ENCODE assay signal across 1 cellular context in the genomic region with DNA sequence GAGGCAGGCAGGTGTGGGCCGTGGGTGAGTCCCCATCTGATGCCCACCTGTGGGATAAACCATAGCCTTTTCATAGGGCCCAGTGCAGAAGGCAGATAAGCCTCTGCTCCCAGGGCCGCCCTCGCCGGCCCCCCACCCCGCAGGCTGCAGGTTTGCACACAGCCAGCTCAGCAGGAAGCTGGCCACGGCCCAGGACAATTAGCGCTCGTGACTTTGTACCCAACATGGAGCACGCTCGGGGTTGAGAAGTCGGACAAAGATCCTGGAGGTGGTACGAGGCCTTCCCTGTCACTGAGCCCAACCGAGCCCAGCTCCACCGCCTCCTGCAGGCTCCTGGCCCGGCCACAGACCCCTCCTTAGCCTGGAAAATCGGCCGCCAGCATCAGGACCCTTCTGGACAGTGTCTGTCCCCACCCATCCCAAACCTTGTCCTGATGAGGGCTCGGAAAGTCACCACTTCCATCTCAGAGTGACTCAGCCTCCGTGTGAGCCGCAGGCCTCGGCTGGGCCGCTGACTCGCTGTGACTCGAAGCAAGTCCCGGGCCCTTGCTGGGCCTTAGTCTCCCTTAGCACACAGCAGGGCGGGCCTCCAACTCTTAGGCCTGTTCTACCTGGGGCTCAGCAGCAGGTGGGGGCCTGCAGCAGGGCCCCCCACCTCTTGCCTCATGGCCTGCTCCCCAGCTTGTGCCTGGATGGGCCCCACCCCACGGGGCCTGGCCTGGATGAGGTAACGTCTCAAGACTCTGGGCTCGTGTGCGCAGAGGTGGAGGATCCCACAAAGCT.
TF ChIP-seq lines count a peak whose summit lies in the region.

No MANE protein-coding gene starts in this region.

TF ChIP-seq in K562, 482 proteins besides CTCF, POLR2A, EP300 and RAD21 (continued from another document and continues in another):
- TF ChIP-seq ZNF644 (tag; IDR thresholded peaks at IDR 0.05; ENCODE audit: low read depth) (0 out of 2 replicates have a peak, but pooled peaks have one; percentile 22), ZBTB7A (IDR thresholded peaks at IDR 0.05; ENCODE audit: borderline replicate concordance, control insufficient read depth, low read depth, low read length) (0 out of 2 replicates have a peak, but pooled peaks have one; percentile 19), ZNF408 (CRISPR knock-in tag; IDR thresholded peaks at IDR 0.05; ENCODE audit: low read depth) (no peak), RBM39 (optimal IDR thresholded peaks at IDR 0.05; ENCODE audit: low read depth, low read length) (no peak), HMGN3 (IDR thresholded peaks at IDR 0.05; ENCODE audit: borderline replicate concordance, extremely low read depth, insufficient read length, low read depth, low read length) (peak; percentile 12), CEBPG (CRISPR knock-in tag; IDR thresholded peaks at IDR 0.05) (peak; percentile 8; the same call in 1 of the 2 replicates), CEBPG (tag; conservative IDR thresholded peaks at IDR 0.05 in 1 of 2, IDR thresholded peaks at IDR 0.05 in 1 of 2) (no peak), JUND (IDR thresholded peaks at IDR 0.05; ENCODE audit: borderline replicate concordance, low read depth, low read length) (no peak), JUND (tag; IDR thresholded peaks at IDR 0.05; ENCODE audit: borderline replicate concordance, low read depth, low read length) (peak; percentile 26; the same call in 1 of the 3 replicates), ATF7 (IDR thresholded peaks at IDR 0.05) (0 out of 2 replicates have a peak, but pooled peaks have one; percentile 15), GTF2A2 (tag; IDR thresholded peaks at IDR 0.05) (no peak), ZNF780A (CRISPR knock-in tag; IDR thresholded peaks at IDR 0.05) (no peak), ELF2 (CRISPR knock-in tag; IDR thresholded peaks at IDR 0.05) (no peak), SOX6 (IDR thresholded peaks at IDR 0.05) (peak; percentile 65; the same call in 1 of the 2 replicates), SMARCA4 (IDR thresholded peaks at IDR 0.05) (no peak), ZNF589 (CRISPR knock-in tag; IDR thresholded peaks at IDR 0.05; ENCODE audit: low read depth) (peak; percentile 74; the same call in 1 of the 2 replicates), ZFX (CRISPR knock-in tag; IDR thresholded peaks at IDR 0.05) (peak; percentile 89), POLR2AphosphoS5 (IDR thresholded peaks at IDR 0.05; ENCODE audit: control insufficient read depth, insufficient read depth, low read depth, low read length) (0 out of 2 replicates have a peak, but pooled peaks have one; percentile 14), ZNF699 (CRISPR knock-in tag; IDR thresholded peaks at IDR 0.05; ENCODE audit: insufficient replicate concordance) (no peak), EGR1 (conservative IDR thresholded peaks at IDR 0.05) (no peak), ZC3H11A (IDR thresholded peaks at IDR 0.05; ENCODE audit: low read depth, low read length) (no peak), CBFA2T3 (IDR thresholded peaks at IDR 0.05) (peak; percentile 71), FOSL1 (tag; conservative IDR thresholded peaks at IDR 0.05) (peak; percentile 74), ZNF668 (CRISPR knock-in tag; IDR thresholded peaks at IDR 0.05) (no peak), C11orf30 (IDR thresholded peaks at IDR 0.05; ENCODE audit: low read depth) (no peak), BHLHE40 (IDR thresholded peaks at IDR 0.05; ENCODE audit: low read length) (peak; percentile 64), NR2C2 (CRISPR knock-in tag; IDR thresholded peaks at IDR 0.05) (no peak), NR2C2 (tag; IDR thresholded peaks at IDR 0.05) (peak; percentile 19; the same call in 1 of the 2 replicates), HLTF (IDR thresholded peaks at IDR 0.05) (no peak), FOXP1 (CRISPR knock-in tag; IDR thresholded peaks at IDR 0.05) (no peak), TCF3 (CRISPR knock-in tag; IDR thresholded peaks at IDR 0.05) (peak; percentile 34; the same call in 1 of the 2 replicates), TCF7L2 (IDR thresholded peaks at IDR 0.05; ENCODE audit: low read depth, low read length) (no peak), CBX8 (IDR thresholded peaks at IDR 0.05; ENCODE audit: borderline replicate concordance, extremely low read depth, low read depth, low read length, poor library complexity, severe bottlenecking) (no peak), ZNF175 (CRISPR knock-in tag; IDR thresholded peaks at IDR 0.05; ENCODE audit: low read depth) (0 out of 2 replicates have a peak, but pooled peaks have one; percentile 46), NFIC (IDR thresholded peaks at IDR 0.05) (peak; percentile 77), CXXC5 (CRISPR knock-in tag; IDR thresholded peaks at IDR 0.05) (0 out of 2 replicates have a peak, but pooled peaks have one; percentile 33), CBFA2T2 (conservative IDR thresholded peaks at IDR 0.05) (peak; percentile 57), PHF8 (IDR thresholded peaks at IDR 0.05; ENCODE audit: borderline replicate concordance, low read length) (no peak), L3MBTL2 (IDR thresholded peaks at IDR 0.05) (peak; percentile 81), ZKSCAN8 (CRISPR knock-in tag; IDR thresholded peaks at IDR 0.05) (peak; percentile 50; the same call in 1 of the 2 replicates)
- TF ChIP-seq, protein P1, sequence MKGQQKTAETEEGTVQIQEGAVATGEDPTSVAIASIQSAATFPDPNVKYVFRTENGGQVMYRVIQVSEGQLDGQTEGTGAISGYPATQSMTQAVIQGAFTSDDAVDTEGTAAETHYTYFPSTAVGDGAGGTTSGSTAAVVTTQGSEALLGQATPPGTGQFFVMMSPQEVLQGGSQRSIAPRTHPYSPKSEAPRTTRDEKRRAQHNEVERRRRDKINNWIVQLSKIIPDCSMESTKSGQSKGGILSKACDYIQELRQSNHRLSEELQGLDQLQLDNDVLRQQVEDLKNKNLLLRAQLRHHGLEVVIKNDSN (CRISPR knock-in tag; IDR thresholded peaks at IDR 0.05), result peak; percentile 21; the same call in 1 of the 2 replicates
- TF ChIP-seq, protein P2, sequence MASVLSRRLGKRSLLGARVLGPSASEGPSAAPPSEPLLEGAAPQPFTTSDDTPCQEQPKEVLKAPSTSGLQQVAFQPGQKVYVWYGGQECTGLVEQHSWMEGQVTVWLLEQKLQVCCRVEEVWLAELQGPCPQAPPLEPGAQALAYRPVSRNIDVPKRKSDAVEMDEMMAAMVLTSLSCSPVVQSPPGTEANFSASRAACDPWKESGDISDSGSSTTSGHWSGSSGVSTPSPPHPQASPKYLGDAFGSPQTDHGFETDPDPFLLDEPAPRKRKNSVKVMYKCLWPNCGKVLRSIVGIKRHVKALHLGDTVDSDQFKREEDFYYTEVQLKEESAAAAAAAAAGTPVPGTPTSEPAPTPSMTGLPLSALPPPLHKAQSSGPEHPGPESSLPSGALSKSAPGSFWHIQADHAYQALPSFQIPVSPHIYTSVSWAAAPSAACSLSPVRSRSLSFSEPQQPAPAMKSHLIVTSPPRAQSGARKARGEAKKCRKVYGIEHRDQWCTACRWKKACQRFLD (CRISPR knock-in tag; IDR thresholded peaks at IDR 0.05), result 0 out of 2 replicates have a peak, but pooled peaks have one; percentile 61
- TF ChIP-seq, protein P3, sequence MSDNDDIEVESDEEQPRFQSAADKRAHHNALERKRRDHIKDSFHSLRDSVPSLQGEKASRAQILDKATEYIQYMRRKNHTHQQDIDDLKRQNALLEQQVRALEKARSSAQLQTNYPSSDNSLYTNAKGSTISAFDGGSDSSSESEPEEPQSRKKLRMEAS (CRISPR knock-in tag; IDR thresholded peaks at IDR 0.05), result peak; percentile 91
- TF ChIP-seq, protein P4, sequence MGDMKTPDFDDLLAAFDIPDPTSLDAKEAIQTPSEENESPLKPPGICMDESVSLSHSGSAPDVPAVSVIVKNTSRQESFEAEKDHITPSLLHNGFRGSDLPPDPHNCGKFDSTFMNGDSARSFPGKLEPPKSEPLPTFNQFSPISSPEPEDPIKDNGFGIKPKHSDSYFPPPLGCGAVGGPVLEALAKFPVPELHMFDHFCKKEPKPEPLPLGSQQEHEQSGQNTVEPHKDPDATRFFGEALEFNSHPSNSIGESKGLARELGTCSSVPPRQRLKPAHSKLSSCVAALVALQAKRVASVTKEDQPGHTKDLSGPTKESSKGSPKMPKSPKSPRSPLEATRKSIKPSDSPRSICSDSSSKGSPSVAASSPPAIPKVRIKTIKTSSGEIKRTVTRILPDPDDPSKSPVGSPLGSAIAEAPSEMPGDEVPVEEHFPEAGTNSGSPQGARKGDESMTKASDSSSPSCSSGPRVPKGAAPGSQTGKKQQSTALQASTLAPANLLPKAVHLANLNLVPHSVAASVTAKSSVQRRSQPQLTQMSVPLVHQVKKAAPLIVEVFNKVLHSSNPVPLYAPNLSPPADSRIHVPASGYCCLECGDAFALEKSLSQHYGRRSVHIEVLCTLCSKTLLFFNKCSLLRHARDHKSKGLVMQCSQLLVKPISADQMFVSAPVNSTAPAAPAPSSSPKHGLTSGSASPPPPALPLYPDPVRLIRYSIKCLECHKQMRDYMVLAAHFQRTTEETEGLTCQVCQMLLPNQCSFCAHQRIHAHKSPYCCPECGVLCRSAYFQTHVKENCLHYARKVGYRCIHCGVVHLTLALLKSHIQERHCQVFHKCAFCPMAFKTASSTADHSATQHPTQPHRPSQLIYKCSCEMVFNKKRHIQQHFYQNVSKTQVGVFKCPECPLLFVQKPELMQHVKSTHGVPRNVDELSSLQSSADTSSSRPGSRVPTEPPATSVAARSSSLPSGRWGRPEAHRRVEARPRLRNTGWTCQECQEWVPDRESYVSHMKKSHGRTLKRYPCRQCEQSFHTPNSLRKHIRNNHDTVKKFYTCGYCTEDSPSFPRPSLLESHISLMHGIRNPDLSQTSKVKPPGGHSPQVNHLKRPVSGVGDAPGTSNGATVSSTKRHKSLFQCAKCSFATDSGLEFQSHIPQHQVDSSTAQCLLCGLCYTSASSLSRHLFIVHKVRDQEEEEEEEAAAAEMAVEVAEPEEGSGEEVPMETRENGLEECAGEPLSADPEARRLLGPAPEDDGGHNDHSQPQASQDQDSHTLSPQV (IDR thresholded peaks at IDR 0.05), result peak; percentile 84
- TF ChIP-seq, protein P5, sequence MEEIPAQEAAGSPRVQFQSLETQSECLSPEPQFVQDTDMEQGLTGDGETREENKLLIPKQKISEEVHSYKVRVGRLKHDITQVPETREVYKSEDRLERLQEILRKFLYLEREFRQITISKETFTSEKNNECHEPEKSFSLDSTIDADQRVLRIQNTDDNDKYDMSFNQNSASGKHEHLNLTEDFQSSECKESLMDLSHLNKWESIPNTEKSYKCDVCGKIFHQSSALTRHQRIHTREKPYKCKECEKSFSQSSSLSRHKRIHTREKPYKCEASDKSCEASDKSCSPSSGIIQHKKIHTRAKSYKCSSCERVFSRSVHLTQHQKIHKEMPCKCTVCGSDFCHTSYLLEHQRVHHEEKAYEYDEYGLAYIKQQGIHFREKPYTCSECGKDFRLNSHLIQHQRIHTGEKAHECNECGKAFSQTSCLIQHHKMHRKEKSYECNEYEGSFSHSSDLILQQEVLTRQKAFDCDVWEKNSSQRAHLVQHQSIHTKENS (CRISPR knock-in tag; IDR thresholded peaks at IDR 0.05), result no peak
- TF ChIP-seq, protein P6, sequence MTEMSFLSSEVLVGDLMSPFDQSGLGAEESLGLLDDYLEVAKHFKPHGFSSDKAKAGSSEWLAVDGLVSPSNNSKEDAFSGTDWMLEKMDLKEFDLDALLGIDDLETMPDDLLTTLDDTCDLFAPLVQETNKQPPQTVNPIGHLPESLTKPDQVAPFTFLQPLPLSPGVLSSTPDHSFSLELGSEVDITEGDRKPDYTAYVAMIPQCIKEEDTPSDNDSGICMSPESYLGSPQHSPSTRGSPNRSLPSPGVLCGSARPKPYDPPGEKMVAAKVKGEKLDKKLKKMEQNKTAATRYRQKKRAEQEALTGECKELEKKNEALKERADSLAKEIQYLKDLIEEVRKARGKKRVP (CRISPR knock-in tag; IDR thresholded peaks at IDR 0.05), result no peak
- TF ChIP-seq, protein P7, sequence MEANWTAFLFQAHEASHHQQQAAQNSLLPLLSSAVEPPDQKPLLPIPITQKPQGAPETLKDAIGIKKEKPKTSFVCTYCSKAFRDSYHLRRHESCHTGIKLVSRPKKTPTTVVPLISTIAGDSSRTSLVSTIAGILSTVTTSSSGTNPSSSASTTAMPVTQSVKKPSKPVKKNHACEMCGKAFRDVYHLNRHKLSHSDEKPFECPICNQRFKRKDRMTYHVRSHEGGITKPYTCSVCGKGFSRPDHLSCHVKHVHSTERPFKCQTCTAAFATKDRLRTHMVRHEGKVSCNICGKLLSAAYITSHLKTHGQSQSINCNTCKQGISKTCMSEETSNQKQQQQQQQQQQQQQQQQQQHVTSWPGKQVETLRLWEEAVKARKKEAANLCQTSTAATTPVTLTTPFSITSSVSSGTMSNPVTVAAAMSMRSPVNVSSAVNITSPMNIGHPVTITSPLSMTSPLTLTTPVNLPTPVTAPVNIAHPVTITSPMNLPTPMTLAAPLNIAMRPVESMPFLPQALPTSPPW (CRISPR knock-in tag; IDR thresholded peaks at IDR 0.05), result peak; percentile 52
- TF ChIP-seq, protein P8, sequence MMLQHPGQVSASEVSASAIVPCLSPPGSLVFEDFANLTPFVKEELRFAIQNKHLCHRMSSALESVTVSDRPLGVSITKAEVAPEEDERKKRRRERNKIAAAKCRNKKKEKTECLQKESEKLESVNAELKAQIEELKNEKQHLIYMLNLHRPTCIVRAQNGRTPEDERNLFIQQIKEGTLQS (IDR thresholded peaks at IDR 0.05), result peak; percentile 51
- TF ChIP-seq, protein P8 (CRISPR knock-in tag; conservative IDR thresholded peaks at IDR 0.05), result no peak
- TF ChIP-seq, protein P9, sequence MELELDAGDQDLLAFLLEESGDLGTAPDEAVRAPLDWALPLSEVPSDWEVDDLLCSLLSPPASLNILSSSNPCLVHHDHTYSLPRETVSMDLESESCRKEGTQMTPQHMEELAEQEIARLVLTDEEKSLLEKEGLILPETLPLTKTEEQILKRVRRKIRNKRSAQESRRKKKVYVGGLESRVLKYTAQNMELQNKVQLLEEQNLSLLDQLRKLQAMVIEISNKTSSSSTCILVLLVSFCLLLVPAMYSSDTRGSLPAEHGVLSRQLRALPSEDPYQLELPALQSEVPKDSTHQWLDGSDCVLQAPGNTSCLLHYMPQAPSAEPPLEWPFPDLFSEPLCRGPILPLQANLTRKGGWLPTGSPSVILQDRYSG (tag; conservative IDR thresholded peaks at IDR 0.05; ENCODE audit: low read depth), result peak; percentile 55; the same call in 1 of the 2 replicates
- TF ChIP-seq, protein P10, sequence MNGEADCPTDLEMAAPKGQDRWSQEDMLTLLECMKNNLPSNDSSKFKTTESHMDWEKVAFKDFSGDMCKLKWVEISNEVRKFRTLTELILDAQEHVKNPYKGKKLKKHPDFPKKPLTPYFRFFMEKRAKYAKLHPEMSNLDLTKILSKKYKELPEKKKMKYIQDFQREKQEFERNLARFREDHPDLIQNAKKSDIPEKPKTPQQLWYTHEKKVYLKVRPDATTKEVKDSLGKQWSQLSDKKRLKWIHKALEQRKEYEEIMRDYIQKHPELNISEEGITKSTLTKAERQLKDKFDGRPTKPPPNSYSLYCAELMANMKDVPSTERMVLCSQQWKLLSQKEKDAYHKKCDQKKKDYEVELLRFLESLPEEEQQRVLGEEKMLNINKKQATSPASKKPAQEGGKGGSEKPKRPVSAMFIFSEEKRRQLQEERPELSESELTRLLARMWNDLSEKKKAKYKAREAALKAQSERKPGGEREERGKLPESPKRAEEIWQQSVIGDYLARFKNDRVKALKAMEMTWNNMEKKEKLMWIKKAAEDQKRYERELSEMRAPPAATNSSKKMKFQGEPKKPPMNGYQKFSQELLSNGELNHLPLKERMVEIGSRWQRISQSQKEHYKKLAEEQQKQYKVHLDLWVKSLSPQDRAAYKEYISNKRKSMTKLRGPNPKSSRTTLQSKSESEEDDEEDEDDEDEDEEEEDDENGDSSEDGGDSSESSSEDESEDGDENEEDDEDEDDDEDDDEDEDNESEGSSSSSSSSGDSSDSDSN (IDR thresholded peaks at IDR 0.05; ENCODE audit: borderline replicate concordance in 1 of 2, low read depth in 2 of 2, low read length in 2 of 2), result peak in 1 of 2 experiments; percentile 55; a peak in 1 of 4 replicates
